ENCODE assay signal across 35 cellular contexts in genomic region chr5:54264574-54264973, GRCh38.
"Had no signal": no experiment of that assay in that cellular context is flagged by ENCODE, and none has a peak within 500 bp of the region (broad histone marks: within the 10 kb centered on the region; RNA-seq: fewer than 3 reads in every experiment).

No MANE protein-coding gene starts in this region.

- H3K27me3 ChIP-seq: MG63 had no signal

- H3K9ac ChIP-seq: KMS-11 had no signal

- H3K36me3 ChIP-seq: MG63 had no signal

- H3K4me3 ChIP-seq: MG63 had no signal

- DNase-seq: Karpas-422, Kasumi-1, KG1, MG63, MM.1S, MV-4-11, NCI-H1048, NCI-H1092, NCI-H1092 treated with DMSO at 0.1 percent for 48 hours, NCI-H1105, NCI-H1105 treated with DMSO at 0.1 percent for 48 hours, NCI-H1417, NCI-H1417 treated with DMSO at 0.1 percent for 48 hours, NCI-H1436, NCI-H1436 treated with DMSO at 0.1 percent for 48 hours, NCI-H146, NCI-H1694, NCI-H1694 treated with DMSO at 0.1 percent for 48 hours, NCI-H187, NCI-H187 treated with DMSO at 0.1 percent for 48 hours, NCI-H1930, NCI-H2029, NCI-H2029 treated with DMSO at 0.1 percent for 48 hours, NCI-H2081, NCI-H2081 treated with DMSO at 0.1 percent for 48 hours, NCI-H2107, NCI-H2171, NCI-H2171 treated with DMSO at 0.1 percent for 48 hours, NCI-H2227 treated with DMSO at 0.1 percent for 48 hours, NCI-H226, NCI-H345, NCI-H446, NCI-H446 treated with DMSO at 0.1 percent for 48 hours, NCI-H510A had no signal

- H3K9me3 ChIP-seq: MG63 had no signal

- H3K27ac ChIP-seq: KMS-11 had no signal

- H3K4me2 ChIP-seq: KMS-11 had no signal
